In genomic region chr1:204524986-204525385, GRCh38 we compare ENCODE assay signal across 1 cellular context.
TF ChIP-seq lines count a peak whose summit lies in the region.

No MANE protein-coding gene starts in this region.

TF ChIP-seq in WTC11, 78 proteins besides CTCF, POLR2A, EP300 and RAD21 (continued from another document):
- TF ChIP-seq ZNF425 (CRISPR knock-in tag; conservative IDR thresholded peaks at IDR 0.05): no peak
- no peak for TF ChIP-seq CREM (CRISPR knock-in tag; IDR thresholded peaks at IDR 0.05)
- no peak for TF ChIP-seq ZNF671 (CRISPR knock-in tag; IDR thresholded peaks at IDR 0.05)
- no peak for TF ChIP-seq E2F4 (CRISPR knock-in tag; IDR thresholded peaks at IDR 0.05; ENCODE audit: borderline replicate concordance, low read depth)
- TF ChIP-seq, protein P1, sequence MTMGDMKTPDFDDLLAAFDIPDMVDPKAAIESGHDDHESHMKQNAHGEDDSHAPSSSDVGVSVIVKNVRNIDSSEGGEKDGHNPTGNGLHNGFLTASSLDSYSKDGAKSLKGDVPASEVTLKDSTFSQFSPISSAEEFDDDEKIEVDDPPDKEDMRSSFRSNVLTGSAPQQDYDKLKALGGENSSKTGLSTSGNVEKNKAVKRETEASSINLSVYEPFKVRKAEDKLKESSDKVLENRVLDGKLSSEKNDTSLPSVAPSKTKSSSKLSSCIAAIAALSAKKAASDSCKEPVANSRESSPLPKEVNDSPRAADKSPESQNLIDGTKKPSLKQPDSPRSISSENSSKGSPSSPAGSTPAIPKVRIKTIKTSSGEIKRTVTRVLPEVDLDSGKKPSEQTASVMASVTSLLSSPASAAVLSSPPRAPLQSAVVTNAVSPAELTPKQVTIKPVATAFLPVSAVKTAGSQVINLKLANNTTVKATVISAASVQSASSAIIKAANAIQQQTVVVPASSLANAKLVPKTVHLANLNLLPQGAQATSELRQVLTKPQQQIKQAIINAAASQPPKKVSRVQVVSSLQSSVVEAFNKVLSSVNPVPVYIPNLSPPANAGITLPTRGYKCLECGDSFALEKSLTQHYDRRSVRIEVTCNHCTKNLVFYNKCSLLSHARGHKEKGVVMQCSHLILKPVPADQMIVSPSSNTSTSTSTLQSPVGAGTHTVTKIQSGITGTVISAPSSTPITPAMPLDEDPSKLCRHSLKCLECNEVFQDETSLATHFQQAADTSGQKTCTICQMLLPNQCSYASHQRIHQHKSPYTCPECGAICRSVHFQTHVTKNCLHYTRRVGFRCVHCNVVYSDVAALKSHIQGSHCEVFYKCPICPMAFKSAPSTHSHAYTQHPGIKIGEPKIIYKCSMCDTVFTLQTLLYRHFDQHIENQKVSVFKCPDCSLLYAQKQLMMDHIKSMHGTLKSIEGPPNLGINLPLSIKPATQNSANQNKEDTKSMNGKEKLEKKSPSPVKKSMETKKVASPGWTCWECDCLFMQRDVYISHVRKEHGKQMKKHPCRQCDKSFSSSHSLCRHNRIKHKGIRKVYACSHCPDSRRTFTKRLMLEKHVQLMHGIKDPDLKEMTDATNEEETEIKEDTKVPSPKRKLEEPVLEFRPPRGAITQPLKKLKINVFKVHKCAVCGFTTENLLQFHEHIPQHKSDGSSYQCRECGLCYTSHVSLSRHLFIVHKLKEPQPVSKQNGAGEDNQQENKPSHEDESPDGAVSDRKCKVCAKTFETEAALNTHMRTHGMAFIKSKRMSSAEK (CRISPR knock-in tag; IDR thresholded peaks at IDR 0.05; ENCODE audit: borderline replicate concordance): no peak
- no peak for TF ChIP-seq ATF2 (CRISPR knock-in tag; IDR thresholded peaks at IDR 0.05; ENCODE audit: borderline replicate concordance, low read depth)
- TF ChIP-seq ZNF396 (CRISPR knock-in tag; IDR thresholded peaks at IDR 0.05; ENCODE audit: borderline replicate concordance): no peak
TF ChIP-seq in WTC11: peak in this region for 0.
